In the genomic region with DNA sequence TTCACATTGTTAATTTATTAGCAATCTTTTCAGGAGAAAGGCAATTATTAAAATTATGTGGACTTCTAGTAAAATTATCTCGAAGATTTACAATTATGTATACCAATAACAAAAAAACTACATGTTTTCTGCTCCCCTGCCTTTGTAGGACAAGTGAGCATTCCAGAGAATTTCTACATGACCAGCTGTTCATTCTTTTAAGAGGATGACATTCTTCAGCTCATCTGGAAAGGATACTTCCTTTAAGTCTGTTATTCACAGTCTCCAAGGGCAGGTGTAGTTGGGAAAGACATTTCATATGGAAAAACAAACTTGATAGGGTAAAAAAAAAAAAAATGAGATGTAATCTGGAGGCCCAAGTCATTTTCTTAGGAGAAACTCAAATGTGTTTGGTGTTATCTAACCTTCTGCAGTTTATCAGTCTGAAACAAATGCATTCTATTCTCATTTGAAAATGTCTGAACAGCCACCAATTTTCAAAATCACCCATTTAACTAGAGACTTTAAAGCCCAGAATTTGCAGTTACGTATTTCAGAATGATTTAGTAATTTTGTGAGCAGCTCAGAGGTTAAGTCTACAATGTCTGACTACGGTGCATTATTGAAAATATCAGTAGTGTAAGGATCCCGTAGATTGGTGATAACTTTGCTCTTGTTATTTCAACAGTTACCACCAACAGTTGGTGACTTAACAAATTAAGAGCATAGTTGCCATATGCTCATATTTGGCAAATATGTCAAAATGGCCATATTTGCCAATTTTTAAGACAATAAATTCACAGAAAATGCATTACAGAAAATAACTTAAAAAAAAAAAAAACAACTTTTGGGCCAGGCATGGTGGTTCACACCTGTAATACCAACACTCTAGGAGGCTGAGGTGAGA, we compare ENCODE assay signal across 8 cellular contexts. TPM values are rescaled to one million over a fixed set of nuclear protein-coding genes. Genes with fewer than 3 reads are reported as not detected.
DNase-seq lines count a peak whose midpoint lies in the region; ATAC-seq and TF ChIP-seq lines count a peak whose summit lies in the region.

No MANE protein-coding gene starts in this region.

- POLR2A ChIA-PET in Panc1 (lab: Charles Lee) = interaction anchor here (0.6 to 1.1 kb wide), 5 partner anchors 51 to 264 kb away, joined by 3 to 8 read pairs (median 5); a partner anchor contains a TSS

- no peaks in the 10 kb centered on the region for H3K9me3 ChIP-seq in Panc1 (ENCODE audit: control insufficient read depth, insufficient read depth, low read depth, low read length)
- no peaks in the 10 kb centered on the region for H3K9me3 ChIP-seq in esophagus muscularis mucosa

- peaks cover 41% of the 10 kb centered on the region for H3K4me1 ChIP-seq in Panc1 (ENCODE audit: control insufficient read depth, insufficient read depth, low read length)
- peaks cover 0 to 47% (median 36%) of the 10 kb centered on the region in 4 donors for H3K4me1 ChIP-seq in esophagus muscularis mucosa

- H3K27ac ChIP-seq in Panc1 (ENCODE audit: low read length) (peak overlapping the region; percentile 100), esophagus muscularis mucosa (replicated peaks in 1 of 4) (peak overlapping the region; percentile 93 to 97 (median 96))

- DNase-seq in EL (peak; percentile 45), Panc1 (ENCODE audit: low read depth, low spot score) (no peak), esophagus muscularis mucosa (ENCODE audit: extremely low spot score) (no peak), osteocyte (ENCODE audit: extremely low spot score, unreplicated experiment) (no peak), NCI-H1417 treated with DMSO at 0.1 percent for 48 hours (lab: John Stamatoyannopoulos, UW) (no peak), amniotic stem cell (lab: John Stamatoyannopoulos, UW) (no peak), T1000 (lab: John Stamatoyannopoulos, UW) (no peak)
- DNase-seq in activated naive CD4-positive, alpha-beta T cell treated with anti-CD3 and anti-CD28 coated beads, Interleukin-2, amount 50 U/mL, for 16 hours = no peak

- no peak for TF ChIP-seq EP300 in esophagus muscularis mucosa (IDR thresholded peaks at IDR 0.05)

- peak overlapping the region; percentile 96 for H3K4me3 Mint-ChIP-seq in osteocyte (ENCODE audit: unreplicated experiment)

- H3K4me3 ChIP-seq in Panc1 (ENCODE audit: low read depth in 2 of 2, low read length in 2 of 2) (peak overlapping the region; percentile 66 to 93), esophagus muscularis mucosa (peak overlapping the region in 3 of 4 donors; percentile 68 to 86 (median 76))

- peaks cover 37% of the 10 kb centered on the region for H3K4me1 Mint-ChIP-seq in osteocyte (ENCODE audit: unreplicated experiment)

- no TSS peak for BruUV-seq in Panc1 (replicated peaks; lab: Mats Ljungman, UMichigan)

- CTCF ChIA-PET in Panc1 (lab: Charles Lee) = interaction anchor here (0.9 kb wide), 1 partner anchor 549 kb away, joined by 3 read pairs; no protein-coding TSS in a partner anchor

- TF ChIP-seq POLR2A in esophagus muscularis mucosa (IDR thresholded peaks at IDR 0.05; ENCODE audit: low read depth) = no peak

- in situ Hi-C loops in Panc1 (cut with HindIII; ENCODE audit: low pct_unique_long_range_greater_than_20kb, low sequenced_read_pairs) = no loop called here

- TF ChIP-seq CTCF in Panc1 (IDR thresholded peaks at IDR 0.05) (no peak), esophagus muscularis mucosa (IDR thresholded peaks at IDR 0.05) (no peak), osteocyte (IDR thresholded peaks at IDR 0.05) (no peak)

- WGBS in esophagus muscularis mucosa = 81% methylated on average over 4 of the region's 4 CpGs

- H3K27me3 ChIP-seq in Panc1 (ENCODE audit: control insufficient read depth, insufficient read depth, low read length) (no peaks in the 10 kb centered on the region), esophagus muscularis mucosa (no peaks in the 10 kb centered on the region)

- no peak for ATAC-seq in Panc1

- peaks cover 12% of the 10 kb centered on the region for H3K36me3 Mint-ChIP-seq in osteocyte (ENCODE audit: unreplicated experiment)

- intact Hi-C loops in Panc1 (cut with micrococcal nuclease; ENCODE audit: unreplicated experiment) (no loop called here), esophagus muscularis mucosa (cut with DNase I) (loop anchor here (5.0 to 10.0 kb wide), 3 partner anchors 56 to 314 kb away; a partner anchor contains a TSS)

- peak overlapping the region; percentile 95 for H3K27ac Mint-ChIP-seq in osteocyte (ENCODE audit: unreplicated experiment)

- no peaks in the 10 kb centered on the region for H3K27me3 Mint-ChIP-seq in osteocyte (ENCODE audit: unreplicated experiment)

- H3K9me3 Mint-ChIP-seq in osteocyte (ENCODE audit: unreplicated experiment) = no peaks in the 10 kb centered on the region

- H3K36me3 ChIP-seq in Panc1 (ENCODE audit: control insufficient read depth, insufficient read depth, low read length) = peaks cover 19% of the 10 kb centered on the region
- no peaks in the 10 kb centered on the region for H3K36me3 ChIP-seq in esophagus muscularis mucosa

RNA-seq across cellular contexts. Expression of a gene that starts 1.8 kb away (rescaled TPM):
- total RNA-seq in Panc1 (2021; ENCODE audit: unreplicated experiment) (159 TPM), esophagus muscularis mucosa (10 to 100 TPM in 1 of 4 donors, 1 to 10 TPM in 3; 5.0 to 25.3 (median 6.1) TPM), osteocyte (52.0 and 53.7 TPM in 2 replicates)
- polyA plus RNA-seq in Panc1 (2012; ENCODE audit: insufficient read length) = 124 TPM

RNA-seq across cellular contexts. Expression of a gene that starts 51.1 kb away (rescaled TPM):
- total RNA-seq in Panc1 (2021; ENCODE audit: unreplicated experiment) (620 TPM), esophagus muscularis mucosa (100 to 1,000 TPM; 389 to 540 (median 445) TPM), osteocyte (542 and 552 TPM in 2 replicates)
- polyA plus RNA-seq in Panc1 (2012; ENCODE audit: insufficient read length) = 300 TPM
